Comparison of ENCODE assay signal across 14 cellular contexts in the genomic region with DNA sequence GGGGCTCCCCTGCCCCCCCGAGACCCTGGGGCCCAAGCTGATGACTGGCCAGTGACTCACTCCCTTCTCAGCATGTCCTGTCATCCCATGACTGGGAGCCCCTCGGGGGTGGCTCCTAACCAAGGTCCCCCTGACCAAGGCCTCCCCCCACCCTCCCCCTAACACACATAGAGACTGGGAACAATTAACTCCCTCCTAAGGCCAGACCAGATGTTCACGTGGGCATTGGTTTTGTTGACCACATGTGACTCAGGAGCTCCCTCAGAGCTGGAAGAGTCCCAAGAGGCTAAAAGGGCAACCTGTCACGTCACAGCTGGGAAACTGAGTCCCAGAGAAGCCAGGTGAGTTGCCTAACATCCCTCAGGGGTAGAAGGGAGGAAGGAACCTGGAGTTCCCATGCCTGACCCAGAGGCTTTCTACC. TPM values are rescaled to one million over a fixed set of nuclear protein-coding genes. Genes with fewer than 3 reads are reported as not detected.
DNase-seq lines count a peak whose midpoint lies in the region; ATAC-seq and TF ChIP-seq lines count a peak whose summit lies in the region.
"Had no signal": no experiment of that assay in that cellular context is flagged by ENCODE, and none has a peak within 500 bp of the region (broad histone marks: within the 10 kb centered on the region; RNA-seq: fewer than 3 reads in every experiment).

No MANE protein-coding gene starts in this region.

- H3K79me2 ChIP-seq in ACC112 (ENCODE audit: control insufficient read depth, insufficient read depth, low read length, unreplicated experiment), result no peaks in the 10 kb centered on the region
- H3K79me2 ChIP-seq in trophoblast cell (ENCODE audit: control insufficient read depth, insufficient read depth, low read length, poor library complexity), result no peaks in the 10 kb centered on the region

- H2BK12ac ChIP-seq in mesenchymal stem cell (ENCODE audit: low read length in 2 of 2) (peak overlapping the region; percentile 28 to 78), trophoblast cell (ENCODE audit: low read length) (no peak overlapping the region)

- H4K12ac ChIP-seq in trophoblast cell (ENCODE audit: low read depth, low read length), result no peak overlapping the region

- no peak overlapping the region for H4K8ac ChIP-seq in mesenchymal stem cell (ENCODE audit: low read length)
- H4K8ac ChIP-seq in trophoblast cell (ENCODE audit: low read depth, low read length), result no peak overlapping the region

- peak overlapping the region; percentile 45 for H2BK120ac ChIP-seq in mesenchymal stem cell (ENCODE audit: low read depth, low read length)
- no peak overlapping the region for H2BK120ac ChIP-seq in trophoblast cell (ENCODE audit: insufficient read depth, low read length, poor library complexity)

- H2BK15ac ChIP-seq in mesenchymal stem cell (ENCODE audit: low read depth, poor library complexity, severe bottlenecking), result peak overlapping the region; percentile 66

- H3K9ac ChIP-seq in mesenchymal stem cell (ENCODE audit: low read length), result peak overlapping the region; percentile 67
- no peak overlapping the region for H3K9ac ChIP-seq in trophoblast cell (ENCODE audit: low read length)

- H3K9me3 Mint-ChIP-seq in HFFc6 (no peaks in the 10 kb centered on the region), immature natural killer cell (no peaks in the 10 kb centered on the region)

- no peaks in the 10 kb centered on the region for H3K36me3 ChIP-seq in ACC112 (ENCODE audit: insufficient read depth, low read length)
- no peaks in the 10 kb centered on the region for H3K36me3 ChIP-seq in mesenchymal stem cell (ENCODE audit: control insufficient read depth in 1 of 2, insufficient read depth in 2 of 2, low read depth in 1 of 2, low read length in 2 of 2)
- no peaks in the 10 kb centered on the region for H3K36me3 ChIP-seq in trophoblast cell (ENCODE audit: control insufficient read depth in 1 of 2, insufficient read depth in 2 of 2, low read length in 2 of 2)
- H3K36me3 ChIP-seq: BE2C, transverse colon had no signal

- ATAC-seq in GM21619 (IDR thresholded peaks at IDR 0.05; ENCODE audit: unreplicated experiment), result no peak

- WGBS in mesenchymal stem cell, result 27% methylated on average over 4 of the region's 4 CpGs
- WGBS in trophoblast cell (ENCODE audit: extremely low coverage, insufficient coverage, insufficient read length), result no CpG with 5 or more reads among the region's 4 CpGs

- no peaks in the 10 kb centered on the region for H3K9me3 ChIP-seq in mesenchymal stem cell (ENCODE audit: control insufficient read depth, low read length)
- H3K9me3 ChIP-seq in trophoblast cell (ENCODE audit: insufficient read depth, low read depth, low read length), result peaks cover 1% of the 10 kb centered on the region
- H3K9me3 ChIP-seq: BE2C, transverse colon had no signal

- H3K4ac ChIP-seq in mesenchymal stem cell (ENCODE audit: low read depth in 1 of 2, low read length in 2 of 2) (peak overlapping the region in 1 of 2 experiments; percentile 11), trophoblast cell (ENCODE audit: low read depth, low read length) (no peak overlapping the region)

- H3K27ac Mint-ChIP-seq in HFFc6 (peak overlapping the region; percentile 7), immature natural killer cell (no peak overlapping the region)

- peak overlapping the region; percentile 54 for H4K91ac ChIP-seq in mesenchymal stem cell (ENCODE audit: low read length)
- H4K91ac ChIP-seq in trophoblast cell (ENCODE audit: low read depth, low read length), result no peak overlapping the region

- H3K79me1 ChIP-seq in mesenchymal stem cell (replicated peaks; ENCODE audit: low read length, poor library complexity, severe bottlenecking) (no peaks in the 10 kb centered on the region), trophoblast cell (ENCODE audit: low read length) (no peaks in the 10 kb centered on the region)

- H2BK5ac ChIP-seq in mesenchymal stem cell (ENCODE audit: low read depth, low read length, poor library complexity, severe bottlenecking), result no peak overlapping the region
- no peak overlapping the region for H2BK5ac ChIP-seq in trophoblast cell (ENCODE audit: low read depth, low read length, poor library complexity)

- H3K14ac ChIP-seq in mesenchymal stem cell (ENCODE audit: low read length in 2 of 2) (no peak overlapping the region), trophoblast cell (ENCODE audit: low read length) (no peak overlapping the region)

- H3K27ac ChIP-seq in ACC112 (ENCODE audit: low read depth, low read length) (peak overlapping the region; percentile 44; the same call in 1 of the 2 replicates), mesenchymal stem cell (ENCODE audit: low read length, poor library complexity, severe bottlenecking) (no peak overlapping the region), trophoblast cell (ENCODE audit: low read depth, low read length) (no peak overlapping the region)
- H3K27ac ChIP-seq: transverse colon had no signal

- H3K18ac ChIP-seq in mesenchymal stem cell (ENCODE audit: low read depth in 1 of 2, low read length in 2 of 2) (peak overlapping the region; percentile 17 to 51), trophoblast cell (ENCODE audit: low read length) (no peak overlapping the region)

- H3K4me3 ChIP-seq in ACC112 (ENCODE audit: low read depth, low read length) (no peak overlapping the region), mesenchymal stem cell (ENCODE audit: insufficient read depth in 1 of 2, low read depth in 1 of 2, low read length in 2 of 2) (no peak overlapping the region), trophoblast cell (ENCODE audit: low read depth, low read length) (no peak overlapping the region)
- H3K4me3 ChIP-seq: transverse colon had no signal

- peak overlapping the region; percentile 80 for H2AK5ac ChIP-seq in mesenchymal stem cell (ENCODE audit: low read length, severe bottlenecking)
- no peak overlapping the region for H2AK5ac ChIP-seq in trophoblast cell (ENCODE audit: low read length)

- no peak overlapping the region for H2AFZ ChIP-seq in ACC112 (ENCODE audit: low read length, unreplicated experiment)
- H2AFZ ChIP-seq in mesenchymal stem cell (ENCODE audit: low read depth, low read length), result no peak overlapping the region
- no peak overlapping the region for H2AFZ ChIP-seq in trophoblast cell (ENCODE audit: insufficient read depth, low read length, poor library complexity)

- H3K4me1 Mint-ChIP-seq in HFFc6 (ENCODE audit: low read depth), result peaks cover 61% of the 10 kb centered on the region
- H3K4me1 Mint-ChIP-seq in immature natural killer cell, result no peaks in the 10 kb centered on the region

- no peak overlapping the region for H3K4me2 ChIP-seq in mesenchymal stem cell (ENCODE audit: low read length, poor library complexity, severe bottlenecking)
- H3K4me2 ChIP-seq in trophoblast cell (ENCODE audit: low read length), result no peak overlapping the region

- TF ChIP-seq CTCF in HFFc6 (IDR thresholded peaks at IDR 0.05), result no peak

- H3K4me3 Mint-ChIP-seq in HFFc6, result no peak overlapping the region
- H3K4me3 Mint-ChIP-seq in immature natural killer cell, result no peak overlapping the region

- DNase-seq in HFFc6, result peak; percentile 58
- peak; percentile 42 for DNase-seq in astrocyte of the hippocampus (ENCODE audit: low read depth, low spot score)
- peak; percentile 55 for DNase-seq in mesenchymal stem cell
- no peak for DNase-seq in DMS53 (lab: John Stamatoyannopoulos, UW)
- no peak for DNase-seq in trophoblast cell
- no peak for DNase-seq in immature natural killer cell
- DNase-seq: activated naive CD4-positive, alpha-beta T cell treated with Interleukin-2 at 50 U/mL for 16 hours; BE2C; midbrain; NCI-H1694; transverse colon had no signal

- H3K36me3 Mint-ChIP-seq in HFFc6 (ENCODE audit: low read depth), result no peaks in the 10 kb centered on the region
- no peaks in the 10 kb centered on the region for H3K36me3 Mint-ChIP-seq in immature natural killer cell

- peaks cover 3% of the 10 kb centered on the region for H3K27me3 Mint-ChIP-seq in HFFc6 (ENCODE audit: insufficient read depth)
- H3K27me3 Mint-ChIP-seq in immature natural killer cell (ENCODE audit: low read depth in 3 of 3), result peaks cover 0 to 6% (median 4%) of the 10 kb centered on the region in 3 donors

- H3K23ac ChIP-seq in mesenchymal stem cell (ENCODE audit: low read length in 2 of 2) (no peak overlapping the region), trophoblast cell (ENCODE audit: low read length) (no peak overlapping the region)

- H3K4me1 ChIP-seq in ACC112 (ENCODE audit: control insufficient read depth, insufficient read depth, low read length, unreplicated experiment), result peaks cover 57% of the 10 kb centered on the region
- H3K4me1 ChIP-seq in mesenchymal stem cell (ENCODE audit: control insufficient read depth, insufficient read depth, low read depth, low read length), result peaks cover 49% of the 10 kb centered on the region
- H3K4me1 ChIP-seq in trophoblast cell (ENCODE audit: control insufficient read depth in 1 of 2, insufficient read depth in 2 of 2, low read length in 2 of 2), result no peaks in the 10 kb centered on the region
- H3K4me1 ChIP-seq: BE2C had no signal

- H3K27me3 ChIP-seq in ACC112 (ENCODE audit: insufficient read depth, low read length) (no peaks in the 10 kb centered on the region), mesenchymal stem cell (ENCODE audit: control insufficient read depth in 1 of 2, insufficient read depth in 1 of 2, low read length in 2 of 2) (no peaks in the 10 kb centered on the region), trophoblast cell (ENCODE audit: insufficient read depth, low read length) (no peaks in the 10 kb centered on the region)
- H3K27me3 ChIP-seq: BE2C, transverse colon had no signal

RNA-seq across cellular contexts. Expression of gene CCN5, which starts 10.6 kb away (rescaled TPM):
- total RNA-seq in HFFc6 (2021; fragmentation: NEBNext Ultra II Directional; extraction: Animal tissue kit (Norgen Biotek cat#: 25700)), result under 1 TPM in 1 of 6 experiments, not detected in 5; 0.14 TPM
- polyA plus RNA-seq in mesenchymal stem cell (2013, experiment 1 of 2), result 0.10 TPM
- polyA plus RNA-seq in mesenchymal stem cell (2013, experiment 2 of 2), result 0.07 TPM
- not detected in 2 replicates for polyA plus RNA-seq in trophoblast cell (2013)
- polyA plus RNA-seq in immature natural killer cell, result not detected
- total RNA-seq: pulmonary artery endothelial cell had no signal

RNA-seq across cellular contexts. Expression of gene KCNK15, which starts 41.1 kb away (rescaled TPM):
- total RNA-seq in HFFc6 (2021; fragmentation: NEBNext Ultra II Directional; extraction: Animal tissue kit (Norgen Biotek cat#: 25700)), result under 1 TPM in 5 of 6 experiments, not detected in 1; 0.07 to 0.28 (median 0.21) TPM
- polyA plus RNA-seq in mesenchymal stem cell (2013, experiment 1 of 2), result not detected
- not detected for polyA plus RNA-seq in mesenchymal stem cell (2013, experiment 2 of 2)
- not detected in 2 replicates for polyA plus RNA-seq in trophoblast cell (2013)
- not detected for polyA plus RNA-seq in immature natural killer cell
- total RNA-seq: pulmonary artery endothelial cell had no signal

RNA-seq across cellular contexts. Expression of gene ADA, which starts 53.1 kb away (rescaled TPM):
- 10 to 100 TPM; 11.0 to 15.9 (median 12.7) TPM for total RNA-seq in HFFc6 (2021; fragmentation: NEBNext Ultra II Directional; extraction: Animal tissue kit (Norgen Biotek cat#: 25700))
- 13.9 TPM for polyA plus RNA-seq in mesenchymal stem cell (2013, experiment 1 of 2)
- 14.1 TPM for polyA plus RNA-seq in mesenchymal stem cell (2013, experiment 2 of 2)
- 94.2 and 104 TPM in 2 replicates for polyA plus RNA-seq in trophoblast cell (2013)
- polyA plus RNA-seq in immature natural killer cell, result 100 to 1,000 TPM in 2 of 3 donors, 10 to 100 TPM in 1; 96.9 to 150 (median 124) TPM

Comparison
In these comparisons a context has a peak if more than half of its experiments do, and no peak if none do; other contexts are left out.
1. DNase-seq: peak in HFFc6 (single experiment), astrocyte of the hippocampus (single experiment) and mesenchymal stem cell (single experiment); none in DMS53 (single experiment), trophoblast cell (0 of 2) and immature natural killer cell (0 of 3).